ENCODE assay signal across 3 cellular contexts in the genomic region with DNA sequence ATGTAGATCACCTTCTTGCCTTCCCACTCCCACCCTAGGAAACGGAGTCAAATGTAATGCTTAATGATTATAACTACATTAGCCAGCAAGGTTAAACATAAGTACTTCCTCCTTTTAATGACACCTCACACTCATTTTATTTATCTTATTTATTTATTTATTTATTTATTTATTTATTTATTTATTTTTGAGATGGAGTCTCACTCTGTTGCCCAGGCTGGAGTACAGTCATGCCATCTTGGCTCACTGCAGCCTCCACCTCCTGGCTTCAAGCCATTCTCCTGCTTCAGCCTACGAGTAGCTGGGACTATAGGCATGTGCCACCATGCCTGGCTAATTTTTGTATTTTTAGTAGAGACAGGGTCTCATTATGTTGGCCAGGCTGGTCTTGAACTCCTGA.
DNase-seq lines count a peak whose midpoint lies in the region; ATAC-seq, FAIRE-seq and TF ChIP-seq lines count a peak whose summit lies in the region.
"Not testable (repeated sequence)": the region's sequence is repeated elsewhere in the genome, so short reads cannot be mapped to it uniquely, and the experiment has no call there.

No MANE protein-coding gene starts in this region.

- POLR2A ChIA-PET in A549 (lab: Yijun Ruan, JAX); HEK293 (lab: Yijun Ruan, JAX): not testable (repeated sequence)
- POLR2A ChIA-PET in K562 (lab: Yijun Ruan, JAX): interaction anchor here (1.7 kb wide), 1 partner anchor 10 kb away, joined by 7 read pairs; no protein-coding TSS in a partner anchor

- in situ Hi-C loops in K562 (cut with MboI): not testable (repeated sequence)

- H3K27ac ChIP-seq in A549; HEK293 (ENCODE audit: extremely low read depth, low read depth, low read length); K562 (ENCODE audit: extremely low read depth, low read depth, low read length): not testable (repeated sequence)

- intact Hi-C loops in K562 (cut with micrococcal nuclease): not testable (repeated sequence)

- not testable (repeated sequence) for H3K9me3 ChIP-seq in A549; HEK293 (ENCODE audit: control insufficient read depth, insufficient read depth, low read depth, low read length); K562 (replicated peaks; ENCODE audit: control insufficient read depth, insufficient read depth, low read depth, low read length)

- TF ChIP-seq POLR2A in A549 (IDR thresholded peaks at IDR 0.05; ENCODE audit: low read length); K562 (conservative IDR thresholded peaks at IDR 0.05): not testable (repeated sequence)

- WGBS in A549 (ENCODE audit: missing lambda C conversion rate): 95% methylated on average over 2 of the region's 2 CpGs
- WGBS in K562 (ENCODE audit: insufficient coverage, low coverage, missing lambda C conversion rate): 91% methylated on average over 2 of the region's 2 CpGs

- H3K36me3 ChIP-seq in HEK293 (ENCODE audit: control insufficient read depth in 2 of 2, insufficient read depth in 1 of 2, low read length in 2 of 2): not testable (repeated sequence)
- H3K36me3 ChIP-seq in K562 (ENCODE audit: control insufficient read depth, insufficient read depth, low read length): peaks cover 20% of the 10 kb centered on the region

- CTCF ChIA-PET in A549 (lab: Yijun Ruan, JAX); HEK293 (lab: Yijun Ruan, JAX); K562 (lab: Yijun Ruan, JAX; ENCODE audit: low intra/inter-chr PET ratio): not testable (repeated sequence)

- ATAC-seq in A549, K562: not testable (repeated sequence)

- not testable (repeated sequence) for H2AFZ ChIP-seq in K562 (ENCODE audit: low read depth, low read length)

- H3K9ac ChIP-seq in K562 (ENCODE audit: insufficient read depth in 1 of 2, low read depth in 2 of 2, low read length in 2 of 2): not testable (repeated sequence)

- not testable (repeated sequence) for DNase-seq in A549 (ENCODE audit: low read depth in 1 of 2, low spot score in 1 of 2); K562 (ENCODE audit: extremely low read depth in 1 of 4, low spot score in 3 of 4)

- H3K27me3 ChIP-seq in K562 (ENCODE audit: control insufficient read depth in 2 of 2, insufficient read depth in 2 of 2, low read length in 2 of 2): not testable (repeated sequence)

- not testable (repeated sequence) for TF ChIP-seq RAD21 in A549 (conservative IDR thresholded peaks at IDR 0.05 in 1 of 2, IDR thresholded peaks at IDR 0.05 in 1 of 2); K562 (CRISPR knock-in tag; conservative IDR thresholded peaks at IDR 0.05 in 1 of 2, IDR thresholded peaks at IDR 0.05 in 1 of 2)

- H3K4me3 ChIP-seq in A549; HEK293 (ENCODE audit: low read depth, low read length); K562: not testable (repeated sequence)

- not testable (repeated sequence) for TF ChIP-seq EP300 in A549 (IDR thresholded peaks at IDR 0.05); K562 (IDR thresholded peaks at IDR 0.05; ENCODE audit: low read length)

- not testable (repeated sequence) for TF ChIP-seq CTCF in A549 (IDR thresholded peaks at IDR 0.05); HEK293 (tag by site-specific recombination; IDR thresholded peaks at IDR 0.05); K562 (IDR thresholded peaks at IDR 0.05 in 2 of 3, conservative IDR thresholded peaks at IDR 0.05 in 1 of 3; ENCODE audit: insufficient read depth in 2 of 3, low read depth in 1 of 3, low read length in 3 of 3)

- FAIRE-seq in A549 (lab: Jason Lieb, UNC); K562 (lab: Jason Lieb, UNC): not testable (repeated sequence)

- H3K4me1 ChIP-seq in A549; HEK293 (ENCODE audit: control insufficient read depth, insufficient read depth, low read length): not testable (repeated sequence)
- H3K4me1 ChIP-seq in K562 (replicated peaks in 1 of 2; ENCODE audit: control insufficient read depth in 2 of 2, insufficient read depth in 2 of 2, low read length in 2 of 2): peaks cover 0 to 32% of the 10 kb centered on the region in 2 experiments; a peak in 4 of 5 replicates

- H3K4me2 ChIP-seq in A549; K562 (ENCODE audit: insufficient read depth, low read length): not testable (repeated sequence)

- not testable (repeated sequence) for H3K79me2 ChIP-seq in K562 (ENCODE audit: control insufficient read depth, insufficient read depth, low read length)

- BruUV-seq in K562 (replicated peaks; lab: Mats Ljungman, UMichigan): not testable (repeated sequence)

- H4K20me1 ChIP-seq in K562 (replicated peaks; ENCODE audit: control insufficient read depth, insufficient read depth, low read length): not testable (repeated sequence)

- not testable (repeated sequence) for H3K9me1 ChIP-seq in K562 (ENCODE audit: control insufficient read depth, insufficient read depth, low read length)

TF ChIP-seq in A549, 52 proteins besides CTCF, POLR2A, EP300 and RAD21:
- peak; percentile 19; the same call in 1 of the 2 replicates for TF ChIP-seq ZC3H11A (IDR thresholded peaks at IDR 0.05)

TF ChIP-seq in HEK293, 187 proteins besides CTCF, POLR2A, EP300 and RAD21 (continues in another document):
- TF ChIP-seq ZNF623 (tag by site-specific recombination; IDR thresholded peaks at IDR 0.05) (peak; percentile 74), ZNF292 (tag by site-specific recombination; IDR thresholded peaks at IDR 0.05; ENCODE audit: borderline replicate concordance, low read depth) (peak; percentile 82; the same call in 1 of the 2 replicates), ZFP37 (tag by site-specific recombination; IDR thresholded peaks at IDR 0.05) (0 out of 2 replicates have a peak, but pooled peaks have one; percentile 50)

TF ChIP-seq in K562, 482 proteins besides CTCF, POLR2A, EP300 and RAD21:
- TF ChIP-seq ZC3H11A (IDR thresholded peaks at IDR 0.05; ENCODE audit: low read depth, low read length) (peak; percentile 86; the same call in 1 of the 2 replicates), ZNF121 (CRISPR knock-in tag; conservative IDR thresholded peaks at IDR 0.05) (peak; percentile 74)
TF ChIP-seq in K562: peak in this region for 2; not testable (repeated sequence) for 480.
